1 cellular context compared by ENCODE assay signal in genomic region chr22:26632422-26633155, GRCh38.
TF ChIP-seq lines count a peak whose summit lies in the region.

No MANE protein-coding gene starts in this region.

TF ChIP-seq in SK-N-SH, 30 proteins besides CTCF, POLR2A, EP300 and RAD21 (continued from another document):
- TF ChIP-seq REST (IDR thresholded peaks at IDR 0.05; ENCODE audit: low read depth, low read length), result no peak
- TF ChIP-seq ELF1 (IDR thresholded peaks at IDR 0.05), result no peak
- no peak; the same call in 1 of the 2 replicates for TF ChIP-seq GATA2 (CRISPR knock-in tag; IDR thresholded peaks at IDR 0.05)
- no peak for TF ChIP-seq TEAD4 (IDR thresholded peaks at IDR 0.05; ENCODE audit: borderline replicate concordance, insufficient read depth)
- no peak for TF ChIP-seq SIN3A (IDR thresholded peaks at IDR 0.05; ENCODE audit: borderline replicate concordance, low read depth, low read length)
- TF ChIP-seq USF2 (IDR thresholded peaks at IDR 0.05; ENCODE audit: borderline replicate concordance, low read depth, low read length), result no peak
- TF ChIP-seq POLR2AphosphoS5 (IDR thresholded peaks at IDR 0.05; ENCODE audit: low read depth, low read length), result no peak
- no peak for TF ChIP-seq NRF1 (IDR thresholded peaks at IDR 0.05; ENCODE audit: low read depth, low read length)
- no peak for TF ChIP-seq TCF12 (IDR thresholded peaks at IDR 0.05)
- TF ChIP-seq JUND (IDR thresholded peaks at IDR 0.05), result no peak
- no peak for TF ChIP-seq YY1 (IDR thresholded peaks at IDR 0.05; ENCODE audit: low read depth)
- TF ChIP-seq RXRA (IDR thresholded peaks at IDR 0.05; ENCODE audit: borderline replicate concordance, low read depth), result no peak
TF ChIP-seq in SK-N-SH: peak in this region for 0.
